8 cellular contexts compared by ENCODE assay signal in the genomic region with DNA sequence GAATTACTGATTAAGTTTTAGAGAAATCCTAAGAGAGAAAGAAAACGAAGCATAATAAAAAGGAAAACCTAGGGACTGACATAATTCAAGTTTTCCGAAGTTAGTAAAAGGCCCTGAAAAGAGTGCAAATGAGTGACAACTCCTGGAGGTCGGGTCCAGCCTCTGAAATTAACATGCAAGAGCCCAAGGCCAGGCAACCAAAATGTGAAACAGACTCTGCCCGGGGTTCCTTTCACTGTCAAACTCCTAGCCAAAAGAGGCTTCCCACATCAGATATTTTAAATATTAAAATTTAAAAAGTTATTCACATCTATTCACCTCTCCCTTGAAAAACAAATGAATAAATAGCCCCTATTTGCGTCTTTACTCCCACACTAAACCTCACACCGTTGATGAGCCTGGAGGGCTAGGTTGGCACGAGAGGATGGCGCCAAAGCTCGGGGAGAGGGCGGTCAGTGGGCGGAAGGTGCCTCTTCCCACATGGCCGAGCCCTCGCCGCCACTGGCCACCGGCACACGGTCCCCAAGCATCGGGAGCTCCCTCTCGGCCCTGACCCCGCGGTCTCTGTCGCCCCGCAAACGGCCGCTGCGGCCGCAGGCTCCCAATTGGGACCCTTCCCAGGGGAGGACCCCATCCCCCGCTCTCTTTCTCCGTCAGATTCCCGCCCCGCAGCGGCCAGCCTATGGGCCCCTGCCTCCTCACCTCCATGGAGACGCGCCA. TPM values are rescaled to one million over a fixed set of nuclear protein-coding genes. Genes with fewer than 3 reads are reported as not detected.
DNase-seq lines count a peak whose midpoint lies in the region; ATAC-seq and TF ChIP-seq lines count a peak whose summit lies in the region.

No MANE protein-coding gene starts in this region.

- TF ChIP-seq CTCF in HFFc6 (IDR thresholded peaks at IDR 0.05): no peak
- TF ChIP-seq CTCF in brain (conservative IDR thresholded peaks at IDR 0.05): no peak

- peak overlapping the region; percentile 90 for H3K4me3 Mint-ChIP-seq in HFFc6
- H3K4me3 Mint-ChIP-seq in brain: peak overlapping the region; percentile 87 to 97 (median 94)
- H3K4me3 Mint-ChIP-seq in stimulated activated effector memory CD8-positive, alpha-beta T cell treated with anti-CD3 and anti-CD28 coated beads, Interleukin-12 subunit alpha, Interleukin-12 subunit beta, amount 100 ng/mL, for 72 hours: peak overlapping the region; percentile 73

- intact Hi-C loops in Right ventricle myocardium superior (cut with DNase I) (no loop called here), Right ventricle myocardium inferior (cut with DNase I) (loop anchor here (2.0 to 5.0 kb wide), 5 partner anchors 20 to 79 kb away; a partner anchor contains a TSS)

- H3K36me3 Mint-ChIP-seq in HFFc6 (ENCODE audit: low read depth) (peaks cover 10% of the 10 kb centered on the region), brain (peaks cover 9% of the 10 kb centered on the region)
- peaks cover 53% of the 10 kb centered on the region for H3K36me3 Mint-ChIP-seq in stimulated activated effector memory CD8-positive, alpha-beta T cell treated with anti-CD3 and anti-CD28 coated beads, Interleukin-12 subunit alpha, Interleukin-12 subunit beta, amount 100 ng/mL, for 72 hours

- H3K27ac Mint-ChIP-seq in HFFc6 (peak overlapping the region; percentile 58), brain (peak overlapping the region; percentile 51 to 93 (median 88))
- peak overlapping the region; percentile 85 for H3K27ac Mint-ChIP-seq in stimulated activated effector memory CD8-positive, alpha-beta T cell treated with anti-CD3 and anti-CD28 coated beads, Interleukin-12 subunit alpha, Interleukin-12 subunit beta, amount 100 ng/mL, for 72 hours

- H3K9me3 Mint-ChIP-seq in HFFc6: peaks cover 4% of the 10 kb centered on the region
- no peaks in the 10 kb centered on the region for H3K9me3 Mint-ChIP-seq in brain
- H3K9me3 Mint-ChIP-seq in stimulated activated effector memory CD8-positive, alpha-beta T cell treated with anti-CD3 and anti-CD28 coated beads, Interleukin-12 subunit alpha, Interleukin-12 subunit beta, amount 100 ng/mL, for 72 hours: peaks cover 3% of the 10 kb centered on the region

- H3K4me1 Mint-ChIP-seq in HFFc6 (ENCODE audit: low read depth) (peaks cover 30% of the 10 kb centered on the region), brain (peaks cover 36% of the 10 kb centered on the region)
- H3K4me1 Mint-ChIP-seq in stimulated activated effector memory CD8-positive, alpha-beta T cell treated with anti-CD3 and anti-CD28 coated beads, Interleukin-12 subunit alpha, Interleukin-12 subunit beta, amount 100 ng/mL, for 72 hours: peaks cover 40% of the 10 kb centered on the region

- DNase-seq in Right ventricle myocardium superior: no peak
- no peak for DNase-seq in Right ventricle myocardium inferior (ENCODE audit: missing footprints)
- no peak for DNase-seq in HFFc6
- peak; percentile 51 for DNase-seq in NAMALWA (ENCODE audit: low spot score)
- peak; percentile 16 for DNase-seq in kidney tubule cell (ENCODE audit: low spot score)
- no peak for DNase-seq in stimulated activated effector memory CD8-positive, alpha-beta T cell treated with anti-CD3 and anti-CD28 coated beads, Interleukin-12 subunit alpha, Interleukin-12 subunit beta, amount 100 ng/mL, for 72 hours (ENCODE audit: low spot score in 2 of 2)
- DNase-seq in NCI-H2029 treated with DMSO at 0.1 percent for 48 hours (lab: John Stamatoyannopoulos, UW): no peak

- no peaks in the 10 kb centered on the region; the same call in 1 of the 2 replicates for H3K27me3 Mint-ChIP-seq in HFFc6 (ENCODE audit: insufficient read depth)
- peaks cover 18% of the 10 kb centered on the region for H3K27me3 Mint-ChIP-seq in brain

- peak; percentile 41 for ATAC-seq in Right ventricle myocardium superior (ENCODE audit: poor library complexity)
- ATAC-seq in Right ventricle myocardium inferior: no peak
- ATAC-seq in stimulated activated effector memory CD8-positive, alpha-beta T cell treated with anti-CD3 and anti-CD28 coated beads, Interleukin-12 subunit alpha, Interleukin-12 subunit beta, amount 100 ng/mL, for 72 hours: peak; percentile 58

RNA-seq across cellular contexts. Expression of a gene that starts 0.6 kb away (rescaled TPM):
- 34.3 TPM for total RNA-seq in Right ventricle myocardium superior
- total RNA-seq in Right ventricle myocardium inferior: 35.6 TPM
- 10 to 100 TPM; 74.6 to 96.8 (median 87.8) TPM for total RNA-seq in HFFc6 (2021; fragmentation: NEBNext Ultra II Directional; extraction: Animal tissue kit (Norgen Biotek cat#: 25700))
- polyA plus RNA-seq in brain (ENCODE audit: insufficient read depth, low read depth, low replicate concordance): 160 TPM

RNA-seq across cellular contexts. Expression of a gene that starts 19.7 kb away (rescaled TPM):
- total RNA-seq in Right ventricle myocardium superior: 50.8 TPM
- 58.4 TPM for total RNA-seq in Right ventricle myocardium inferior
- total RNA-seq in HFFc6 (2021; fragmentation: NEBNext Ultra II Directional; extraction: Animal tissue kit (Norgen Biotek cat#: 25700)): 100 to 1,000 TPM; 101 to 110 (median 108) TPM
- 68.1 TPM for polyA plus RNA-seq in brain (ENCODE audit: insufficient read depth, low read depth, low replicate concordance)

RNA-seq across cellular contexts. Expression of a gene that starts 28.2 kb away (rescaled TPM):
- total RNA-seq in Right ventricle myocardium superior: 6.0 TPM
- 6.8 TPM for total RNA-seq in Right ventricle myocardium inferior
- total RNA-seq in HFFc6 (2021; fragmentation: NEBNext Ultra II Directional; extraction: Animal tissue kit (Norgen Biotek cat#: 25700)): 10 to 100 TPM; 11.9 to 15.3 (median 12.8) TPM
- polyA plus RNA-seq in brain (ENCODE audit: insufficient read depth, low read depth, low replicate concordance): 15.3 TPM

RNA-seq across cellular contexts. Expression of a gene that starts 33.4 kb away (rescaled TPM):
- total RNA-seq in Right ventricle myocardium superior (0.24 TPM), Right ventricle myocardium inferior (0.60 TPM)
- total RNA-seq in HFFc6 (2021; fragmentation: NEBNext Ultra II Directional; extraction: Animal tissue kit (Norgen Biotek cat#: 25700)): 1 to 10 TPM in 2 of 6 experiments, under 1 TPM in 4; 0.34 to 1.3 (median 0.65) TPM
- 14.7 TPM for polyA plus RNA-seq in brain (ENCODE audit: insufficient read depth, low read depth, low replicate concordance)

RNA-seq across cellular contexts. Expression of a gene that starts 38.3 kb away (rescaled TPM):
- total RNA-seq in Right ventricle myocardium superior: 55.6 TPM
- total RNA-seq in Right ventricle myocardium inferior: 57.6 TPM
- total RNA-seq in HFFc6 (2021; fragmentation: NEBNext Ultra II Directional; extraction: Animal tissue kit (Norgen Biotek cat#: 25700)): 100 to 1,000 TPM; 140 to 160 (median 150) TPM
- 112 TPM for polyA plus RNA-seq in brain (ENCODE audit: insufficient read depth, low read depth, low replicate concordance)

Comparison
In these comparisons a context has a peak if more than half of its experiments do, and no peak if none do; other contexts are left out.
1. DNase-seq: peak in NAMALWA (single experiment) and kidney tubule cell (single experiment); none in Right ventricle myocardium superior (single experiment), Right ventricle myocardium inferior (single experiment), HFFc6 (single experiment), stimulated activated effector memory CD8-positive, alpha-beta T cell treated with anti-CD3 and anti-CD28 coated beads, Interleukin-12 subunit alpha, Interleukin-12 subunit beta, amount 100 ng/mL, for 72 hours (0 of 2) and NCI-H2029 treated with DMSO at 0.1 percent for 48 hours (single experiment).
2. Peak in every context shown above with its lines, with median percentiles within 50 percentile points of each other: H3K27ac Mint-ChIP-seq and H3K4me3 Mint-ChIP-seq.